8 cellular contexts compared by ENCODE assay signal in the genomic region with DNA sequence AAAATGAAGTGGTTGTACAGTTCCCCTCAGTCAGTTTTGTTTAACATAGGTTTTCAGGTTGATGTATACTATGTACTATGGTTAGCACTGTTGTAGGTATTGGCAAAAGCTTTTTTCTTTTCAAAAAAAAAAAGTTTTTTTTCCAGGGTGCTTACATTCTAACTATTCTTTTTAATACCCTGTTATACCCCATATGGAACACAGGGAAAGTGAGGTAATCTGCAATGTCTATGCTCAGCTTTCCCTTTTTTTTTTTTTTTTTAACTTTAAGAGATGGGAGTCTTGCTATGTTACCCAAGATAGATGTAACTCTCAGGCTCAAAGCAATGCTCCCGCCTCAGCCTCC. TPM values are rescaled to one million over a fixed set of nuclear protein-coding genes. Genes with fewer than 3 reads are reported as not detected.
DNase-seq lines count a peak whose midpoint lies in the region; ATAC-seq and TF ChIP-seq lines count a peak whose summit lies in the region.

No MANE protein-coding gene starts in this region.

- no peaks in the 10 kb centered on the region for H3K9me3 ChIP-seq in iPS-18c (ENCODE audit: control insufficient read depth, insufficient read depth, low read length)
- H3K9me3 ChIP-seq in subcutaneous abdominal adipose tissue (ENCODE audit: control insufficient read depth in 5 of 5, low read length in 5 of 5): no peaks in the 10 kb centered on the region

- H3K4me1 Mint-ChIP-seq in activated CD4-positive, alpha-beta T cell treated with anti-CD3 and anti-CD28 coated beads for 36 hours: peaks cover 14% of the 10 kb centered on the region
- peaks cover 19% of the 10 kb centered on the region for H3K4me1 Mint-ChIP-seq in activated CD8-positive, alpha-beta T cell treated with anti-CD3 and anti-CD28 coated beads for 36 hours (ENCODE audit: low read depth)

- POLR2A ChIA-PET in activated CD4-positive, alpha-beta T cell treated with anti-CD3 and anti-CD28 coated beads for 36 hours (lab: Charles Lee): no interaction called here
- POLR2A ChIA-PET in activated CD8-positive, alpha-beta T cell treated with anti-CD3 and anti-CD28 coated beads for 36 hours (lab: Charles Lee): no interaction called here

- H3K9me3 Mint-ChIP-seq in activated CD4-positive, alpha-beta T cell treated with anti-CD3 and anti-CD28 coated beads for 36 hours (ENCODE audit: low read depth): no peaks in the 10 kb centered on the region
- H3K9me3 Mint-ChIP-seq in activated CD8-positive, alpha-beta T cell treated with anti-CD3 and anti-CD28 coated beads for 36 hours: no peaks in the 10 kb centered on the region

- peaks cover 28% of the 10 kb centered on the region for H3K36me3 Mint-ChIP-seq in activated CD4-positive, alpha-beta T cell treated with anti-CD3 and anti-CD28 coated beads for 36 hours (ENCODE audit: low read depth)
- H3K36me3 Mint-ChIP-seq in activated CD8-positive, alpha-beta T cell treated with anti-CD3 and anti-CD28 coated beads for 36 hours (ENCODE audit: low read depth): peaks cover 25% of the 10 kb centered on the region

- H3K27me3 ChIP-seq in subcutaneous abdominal adipose tissue (ENCODE audit: control insufficient read depth in 5 of 5, insufficient read depth in 4 of 5, low read length in 5 of 5): no peaks in the 10 kb centered on the region

- intact Hi-C loops in activated CD4-positive, alpha-beta T cell treated with anti-CD3 and anti-CD28 coated beads for 36 hours (cut with DNase I, micrococcal nuclease): loop anchor here (1.0 to 5.0 kb wide), 7 partner anchors 67 to 337 kb away; partner anchors contain the start of genes EDAR (in 1 of the 2), GCC2 (in 1 of the 2), LIMS1 (in 1 of the 2) and RANBP2 (in 1 of the 2)
- intact Hi-C loops in activated CD8-positive, alpha-beta T cell treated with anti-CD3 and anti-CD28 coated beads for 36 hours (cut with micrococcal nuclease): no loop called here

- peak overlapping the region in 4 of 5 donors; percentile 44 to 79 (median 66) for H3K9ac ChIP-seq in subcutaneous abdominal adipose tissue (ENCODE audit: low read length in 5 of 5)

- H3K4me1 ChIP-seq in subcutaneous abdominal adipose tissue (ENCODE audit: control insufficient read depth in 5 of 5, insufficient read depth in 5 of 5, low read length in 5 of 5): peaks cover 0 to 13% (median 10%) of the 10 kb centered on the region in 5 donors

- CTCF ChIA-PET in activated CD4-positive, alpha-beta T cell treated with anti-CD3 and anti-CD28 coated beads for 36 hours (lab: Charles Lee): no interaction called here
- CTCF ChIA-PET in activated CD8-positive, alpha-beta T cell treated with anti-CD3 and anti-CD28 coated beads for 36 hours (lab: Charles Lee): interaction anchor here (0.8 kb wide), 1 partner anchor 68 kb away, joined by 3 read pairs; no protein-coding TSS in a partner anchor

- H3K27ac Mint-ChIP-seq in activated CD4-positive, alpha-beta T cell treated with anti-CD3 and anti-CD28 coated beads for 36 hours: peak overlapping the region; percentile 95
- peak overlapping the region; percentile 94 for H3K27ac Mint-ChIP-seq in activated CD8-positive, alpha-beta T cell treated with anti-CD3 and anti-CD28 coated beads for 36 hours

- TF ChIP-seq CTCF in activated CD8-positive, alpha-beta T cell treated with anti-CD3 and anti-CD28 coated beads for 36 hours (IDR thresholded peaks at IDR 0.05): no peak

- H3K27ac ChIP-seq in subcutaneous abdominal adipose tissue (ENCODE audit: low read depth, low read length): peak overlapping the region; percentile 46

- peak overlapping the region; percentile 76 for H3K4me3 Mint-ChIP-seq in activated CD4-positive, alpha-beta T cell treated with anti-CD3 and anti-CD28 coated beads for 36 hours
- H3K4me3 Mint-ChIP-seq in activated CD8-positive, alpha-beta T cell treated with anti-CD3 and anti-CD28 coated beads for 36 hours: peak overlapping the region; percentile 90

- peaks cover 12 to 28% (median 23%) of the 10 kb centered on the region in 5 donors for H3K36me3 ChIP-seq in subcutaneous abdominal adipose tissue (ENCODE audit: control insufficient read depth in 5 of 5, insufficient read depth in 5 of 5, low read length in 5 of 5)

- DNase-seq in activated CD4-positive, alpha-beta T cell treated with anti-CD3 and anti-CD28 coated beads for 36 hours: no peak
- no peak for DNase-seq in activated CD4-positive, alpha-beta T cell treated with anti-CD3 and anti-CD28 coated beads for 4 hours
- DNase-seq in activated CD8-positive, alpha-beta T cell treated with anti-CD3 and anti-CD28 coated beads for 36 hours: no peak
- DNase-seq in NCI-H2029 (lab: John Stamatoyannopoulos, UW): no peak
- DNase-seq in GOT3 (lab: John Stamatoyannopoulos, UW): no peak
- DNase-seq in globus pallidus (ENCODE audit: low spot score): no peak

- H3K4me3 ChIP-seq in iPS-18c (ENCODE audit: insufficient read depth, low read depth, low read length): peak overlapping the region; percentile 90
- H3K4me3 ChIP-seq in subcutaneous abdominal adipose tissue (ENCODE audit: low read depth in 1 of 5, low read length in 5 of 5): peak overlapping the region; percentile 62 to 93 (median 84)

- peak; percentile 2 for ATAC-seq in activated CD4-positive, alpha-beta T cell treated with anti-CD3 and anti-CD28 coated beads for 36 hours
- ATAC-seq in activated CD8-positive, alpha-beta T cell treated with anti-CD3 and anti-CD28 coated beads for 36 hours: no peak

- no peaks in the 10 kb centered on the region for H3K27me3 Mint-ChIP-seq in activated CD4-positive, alpha-beta T cell treated with anti-CD3 and anti-CD28 coated beads for 36 hours
- no peaks in the 10 kb centered on the region for H3K27me3 Mint-ChIP-seq in activated CD8-positive, alpha-beta T cell treated with anti-CD3 and anti-CD28 coated beads for 36 hours

RNA-seq across cellular contexts. Expression of gene CCDC138, which starts 0.6 kb away (rescaled TPM):
- 10 to 100 TPM; 14.3 to 15.3 TPM for total RNA-seq in activated CD4-positive, alpha-beta T cell treated with anti-CD3 and anti-CD28 coated beads for 36 hours
- total RNA-seq in activated CD8-positive, alpha-beta T cell treated with anti-CD3 and anti-CD28 coated beads for 36 hours: 10 to 100 TPM; 12.3 to 13.5 TPM
